Comparison of ENCODE assay signal across 9 cellular contexts in genomic region chr1:173084292-173084691, GRCh38. TPM values are rescaled to one million over a fixed set of nuclear protein-coding genes. Genes with fewer than 3 reads are reported as not detected.
"Had no signal": no experiment of that assay in that cellular context is flagged by ENCODE, and none has a peak within 500 bp of the region (broad histone marks: within the 10 kb centered on the region; RNA-seq: fewer than 3 reads in every experiment).

No MANE protein-coding gene starts in this region.

- H3K36me3 Mint-ChIP-seq: IgD-negative memory B cell had no signal

- H3K36me3 ChIP-seq: HAP-1 had no signal

- H3K4me1 ChIP-seq: HAP-1 had no signal

- H3K4me3 ChIP-seq: GM23248, HAP-1 had no signal

- H3K27ac Mint-ChIP-seq: HFFc6, IgD-negative memory B cell had no signal

- H3K4me1 Mint-ChIP-seq: IgD-negative memory B cell had no signal

- FAIRE-seq: HepG2 had no signal

- H3K9ac ChIP-seq: GM23248 had no signal

- H3K4me3 Mint-ChIP-seq: HFFc6, IgD-negative memory B cell had no signal

- DNase-seq: GM23248, GOT3, H7, HFFc6 had no signal

- H2AFZ ChIP-seq: GM23248 had no signal

- H3K9me3 Mint-ChIP-seq: HFFc6 had no signal

- H3K27ac ChIP-seq: GM23248, HL-60 had no signal

- H3K9me3 ChIP-seq: HAP-1 had no signal

RNA-seq across cellular contexts. Expression of gene TNFSF18, which starts 33.6 kb away (rescaled TPM):
- total RNA-seq: H7, HepG2, HT1080 had no signal
